ENCODE assay signal across 8 cellular contexts in genomic region chr4:75289843-75290616, GRCh38.
A peak's percentile ranks its signal among the peaks of the same experiment; 100 is the strongest.
DNase-seq lines count a peak whose midpoint lies in the region; ATAC-seq, FAIRE-seq and TF ChIP-seq lines count a peak whose summit lies in the region.

No MANE protein-coding gene starts in this region.

- H3K27me3 ChIP-seq in osteoblast (ENCODE audit: insufficient read depth, low read length) = no peaks in the 10 kb centered on the region

- no peaks in the 10 kb centered on the region for H3K36me3 ChIP-seq in osteoblast (ENCODE audit: insufficient read depth, low read length)

- H2AFZ ChIP-seq in osteoblast (ENCODE audit: low read length) = no peak overlapping the region

- peak; percentile 76 for FAIRE-seq in GM19239 (lab: Jason Lieb, UNC)

- TF ChIP-seq CTCF in cardiac fibroblast (IDR thresholded peaks at IDR 0.05; ENCODE audit: low read depth, low read length) (peak; percentile 39), osteoblast (IDR thresholded peaks at IDR 0.05; ENCODE audit: extremely low read depth, low read depth, low read length) (peak; percentile 28)

- no peak for ATAC-seq in GM19455 (IDR thresholded peaks at IDR 0.05; ENCODE audit: unreplicated experiment)

- H3K79me2 ChIP-seq in osteoblast (ENCODE audit: insufficient read depth, low read length) = no peaks in the 10 kb centered on the region

- no peaks in the 10 kb centered on the region for H4K20me1 ChIP-seq in osteoblast (ENCODE audit: insufficient read depth, low read length)

- DNase-seq in AG08396 (ENCODE audit: low spot score) (peak; percentile 29), GM19239 (ENCODE audit: insufficient read length, low spot score) (no peak), NCI-H1694 treated with DMSO at 0.1 percent for 48 hours (lab: John Stamatoyannopoulos, UW) (peak; percentile 26), cardiac fibroblast (ENCODE audit: low read depth in 2 of 2) (peak; percentile 13 to 44), osteoblast (ENCODE audit: insufficient read length, low spot score, missing footprints) (peak; percentile 31), HCEC 1CT (no peak)
- DNase-seq in activated CD4-positive, CD25-positive, alpha-beta regulatory T cell treated with anti-CD3 and anti-CD28 coated beads, Interleukin-2, amount 50 U/mL, for 72 hours = no peak

- H3K4me2 ChIP-seq in osteoblast (ENCODE audit: insufficient read depth, low read length) = no peak overlapping the region

- no peaks in the 10 kb centered on the region for H3K9me3 ChIP-seq in osteoblast (ENCODE audit: low read depth, low read length)

- no peaks in the 10 kb centered on the region for H3K4me1 ChIP-seq in osteoblast (ENCODE audit: insufficient read depth, low read length)

- H3K4me3 ChIP-seq in cardiac fibroblast (replicated peaks in 1 of 2; ENCODE audit: low read depth in 2 of 2, low read length in 2 of 2) (no peak overlapping the region), osteoblast (ENCODE audit: insufficient read depth, low read length) (no peak overlapping the region)

- no peak overlapping the region for H3K27ac ChIP-seq in osteoblast (ENCODE audit: low read depth, low read length)

Comparison
In these comparisons a context has a peak if more than half of its experiments do, and no peak if none do; other contexts are left out.
1. DNase-seq: peak in AG08396 (single experiment), NCI-H1694 treated with DMSO at 0.1 percent for 48 hours (single experiment), cardiac fibroblast (2 of 2) and osteoblast (single experiment); none in GM19239 (single experiment), HCEC 1CT (single experiment) and activated CD4-positive, CD25-positive, alpha-beta regulatory T cell treated with anti-CD3 and anti-CD28 coated beads, Interleukin-2, amount 50 U/mL, for 72 hours (single experiment).